ENCODE assay signal across 8 cellular contexts in the genomic region with DNA sequence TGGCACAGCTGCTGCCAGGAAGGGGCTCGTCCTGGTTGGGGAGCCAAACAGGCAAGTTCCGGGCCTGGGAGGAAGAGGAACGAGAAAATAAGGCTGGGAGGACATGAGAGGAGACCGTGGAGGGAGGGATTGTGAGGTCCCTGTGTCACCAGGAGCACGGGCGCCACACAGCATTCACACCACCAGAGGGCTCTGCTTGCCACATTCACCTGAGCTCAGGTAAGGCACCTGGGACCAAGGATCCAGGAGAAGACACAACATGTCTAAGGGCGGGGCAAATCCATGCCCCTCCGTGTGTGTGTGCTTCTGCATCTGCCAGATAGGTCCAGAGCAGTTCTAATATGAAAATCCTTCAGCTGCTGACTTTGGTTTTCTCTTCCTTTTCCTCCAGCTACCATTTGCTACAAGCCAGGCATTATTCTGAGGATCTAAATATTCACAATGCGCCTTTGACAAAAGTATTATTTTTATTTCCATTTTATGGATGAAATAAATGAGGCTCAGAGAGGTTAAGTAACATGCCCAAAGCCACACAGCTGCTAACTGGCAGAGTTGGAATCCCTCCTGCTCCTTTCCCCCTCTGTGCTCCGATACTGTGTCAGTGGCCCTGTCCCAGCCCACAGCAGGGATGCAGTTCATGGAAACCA. TPM values are rescaled to one million over a fixed set of nuclear protein-coding genes. Genes with fewer than 3 reads are reported as not detected.
DNase-seq lines count a peak whose midpoint lies in the region; TF ChIP-seq lines count a peak whose summit lies in the region.

No MANE protein-coding gene starts in this region.

- H3K27me3 ChIP-seq in Peyer's patch (no peaks in the 10 kb centered on the region), adrenal gland (no peaks in the 10 kb centered on the region), transverse colon (no peaks in the 10 kb centered on the region)

- H3K9me3 ChIP-seq in Peyer's patch (no peaks in the 10 kb centered on the region), adrenal gland (replicated peaks in 1 of 3) (no peaks in the 10 kb centered on the region), transverse colon (no peaks in the 10 kb centered on the region)

- H3K36me3 ChIP-seq in Peyer's patch (no peaks in the 10 kb centered on the region), adrenal gland (replicated peaks in 1 of 2) (no peaks in the 10 kb centered on the region), transverse colon (no peaks in the 10 kb centered on the region)

- H3K4me1 Mint-ChIP-seq in T-helper 2 cell treated with Interferon-gamma antibody and Interleukin-4, amounts not matched to agents 5 μg/mL and 100 μg/mL, for 36 hours (ENCODE audit: low read depth) = peaks cover 5% of the 10 kb centered on the region

- H3K27ac Mint-ChIP-seq in T-helper 2 cell treated with Interferon-gamma antibody and Interleukin-4, amounts not matched to agents 5 μg/mL and 100 μg/mL, for 36 hours = no peak overlapping the region

- H3K27me3 Mint-ChIP-seq in T-helper 2 cell treated with Interferon-gamma antibody and Interleukin-4, amounts not matched to agents 5 μg/mL and 100 μg/mL, for 36 hours (ENCODE audit: low read depth) = peaks cover 6% of the 10 kb centered on the region

- WGBS in adrenal gland, 4 donors = 43 to 58% (median 47%) methylated on average over 10 of the region's 10 CpGs
- WGBS in lower leg skin, 2 donors = 41 to 46% methylated on average over 10 of the region's 10 CpGs
- WGBS in transverse colon (ENCODE audit: low coverage in 1 of 2), 2 donors = 35 to 93% methylated on average over 2 to 10 of the region's 10 CpGs

- intact Hi-C loops in adrenal gland (cut with DNase I) (loop anchor here in 1 of 2 donors (5.0 to 10.0 kb wide), 2 partner anchors 33 to 201 kb away; no protein-coding TSS in a partner anchor), lower leg skin (cut with DNase I; ENCODE audit: low total_unique reads) (loop anchor here (5.0 kb wide), 1 partner anchor 93 kb away; no protein-coding TSS in a partner anchor), transverse colon (cut with DNase I; ENCODE audit: low total_unique reads) (no loop called here)

- TF ChIP-seq EP300 in transverse colon (IDR thresholded peaks at IDR 0.05; ENCODE audit: low read depth) = no peak

- no peak for TF ChIP-seq POLR2A in Peyer's patch (IDR thresholded peaks at IDR 0.05)
- no peak for TF ChIP-seq POLR2A in adrenal gland (IDR thresholded peaks at IDR 0.05)
- TF ChIP-seq POLR2A in lower leg skin (IDR thresholded peaks at IDR 0.05) = no peak
- TF ChIP-seq POLR2A in transverse colon (IDR thresholded peaks at IDR 0.05) = no peak

- no peaks in the 10 kb centered on the region for H3K36me3 Mint-ChIP-seq in T-helper 2 cell treated with Interferon-gamma antibody and Interleukin-4, amounts not matched to agents 5 μg/mL and 100 μg/mL, for 36 hours (ENCODE audit: low read depth)

- H3K4me3 Mint-ChIP-seq in T-helper 2 cell treated with Interferon-gamma antibody and Interleukin-4, amounts not matched to agents 5 μg/mL and 100 μg/mL, for 36 hours = no peak overlapping the region

- H3K4me3 ChIP-seq in Peyer's patch (no peak overlapping the region), adrenal gland (no peak overlapping the region), lower leg skin (ENCODE audit: low read depth, poor library complexity, severe bottlenecking) (no peak overlapping the region), transverse colon (no peak overlapping the region)

- no peaks in the 10 kb centered on the region for H3K9me3 Mint-ChIP-seq in T-helper 2 cell treated with Interferon-gamma antibody and Interleukin-4, amounts not matched to agents 5 μg/mL and 100 μg/mL, for 36 hours

- H3K27ac ChIP-seq in Peyer's patch = no peak overlapping the region
- H3K27ac ChIP-seq in adrenal gland = no peak overlapping the region
- H3K27ac ChIP-seq in transverse colon = no peak overlapping the region

- H3K4me1 ChIP-seq in Peyer's patch = peaks cover 0 to 26% (median 21%) of the 10 kb centered on the region in 4 donors
- peaks cover 0 to 13% of the 10 kb centered on the region in 2 donors for H3K4me1 ChIP-seq in adrenal gland (replicated peaks in 1 of 2)
- peaks cover 0 to 24% (median 12%) of the 10 kb centered on the region in 4 donors for H3K4me1 ChIP-seq in transverse colon

- TF ChIP-seq CTCF in Peyer's patch (IDR thresholded peaks at IDR 0.05) (peak; percentile 13 to 88 (median 78)), adrenal gland (IDR thresholded peaks at IDR 0.05) (peak; percentile 19 to 55 (median 44)), lower leg skin (IDR thresholded peaks at IDR 0.05) (no peak), transverse colon (IDR thresholded peaks at IDR 0.05) (peak; percentile 51 to 83 (median 62))

- in situ Hi-C loops in transverse colon (cut with MboI; ENCODE audit: low pct_ligation_motif_present in 1 of 4, low pct_unique_long_range_greater_than_20kb in 1 of 4, low sequenced_read_pairs in 3 of 4) = loop anchor here in 2 of 4 donors (25.0 kb wide), 2 partner anchors 93 to 218 kb away; partner anchors contain the start of gene TMEM106C (in 1 of the 2)

- DNase-seq in T-helper 2 cell (peak in 4 of 5 experiments; percentile 27 to 50 (median 42)), Peyer's patch (peak; percentile 70 to 93 (median 78)), adrenal gland (peak in 3 of 7 donors; percentile 30 to 54 (median 41)), lower leg skin (ENCODE audit: low spot score in 2 of 2) (peak; percentile 49 to 89), transverse colon (peak; percentile 83), GM19238 (ENCODE audit: insufficient read length, low spot score) (no peak), mesenteric fat pad (ENCODE audit: low spot score) (no peak)
- DNase-seq in T-helper 2 cell treated with Interferon-gamma antibody and Interleukin-4, amounts not matched to agents 5 μg/mL and 100 μg/mL, for 36 hours (ENCODE audit: low spot score) = no peak

RNA-seq across cellular contexts. Expression of gene RAPGEF3, which starts 14.6 kb away (rescaled TPM):
- total RNA-seq in Peyer's patch (10 to 100 TPM in 3 of 4 donors, 1 to 10 TPM in 1; 4.9 to 33.0 (median 16.9) TPM), adrenal gland (10 to 100 TPM in 3 of 8 donors, 1 to 10 TPM in 5; 2.4 to 14.6 (median 9.3) TPM), lower leg skin (10 to 100 TPM; 13.4 to 27.8 (median 18.9) TPM), transverse colon (10 to 100 TPM in 2 of 4 donors, 1 to 10 TPM in 2; 8.1 to 51.7 (median 24.6) TPM), mesenteric fat pad (79.4 TPM)
- polyA plus RNA-seq in adrenal gland = 10 to 100 TPM in 2 of 3 donors, 1 to 10 TPM in 1; 1.4 to 69.4 (median 43.8) TPM

RNA-seq across cellular contexts. Expression of gene ENDOU, which starts 18.8 kb away (rescaled TPM):
- total RNA-seq in Peyer's patch (not detected), adrenal gland (1 to 10 TPM in 3 of 8 donors, under 1 TPM in 2, not detected in 3; 0.18 to 2.6 (median 1.1) TPM), lower leg skin (10 to 100 TPM in 3 of 4 donors, 1 to 10 TPM in 1; 6.4 to 30.5 (median 17.8) TPM), transverse colon (under 1 TPM in 1 of 4 donors, not detected in 3; 0.32 TPM), mesenteric fat pad (1.4 TPM)
- polyA plus RNA-seq in adrenal gland = under 1 TPM; 0.11 to 0.51 (median 0.16) TPM

RNA-seq across cellular contexts. Expression of gene SLC48A1, which starts 28.9 kb away (rescaled TPM):
- 10 to 100 TPM; 14.9 to 21.5 (median 15.9) TPM for total RNA-seq in Peyer's patch
- total RNA-seq in adrenal gland = 10 to 100 TPM; 52.5 to 91.9 (median 73.6) TPM
- polyA plus RNA-seq in adrenal gland = 10 to 100 TPM; 36.3 to 51.0 (median 44.8) TPM
- 10 to 100 TPM; 28.2 to 51.7 (median 48.6) TPM for total RNA-seq in lower leg skin
- total RNA-seq in transverse colon = 10 to 100 TPM; 19.9 to 76.7 (median 23.1) TPM
- 40.3 TPM for total RNA-seq in mesenteric fat pad

RNA-seq across cellular contexts. Expression of gene RPAP3, which starts 38.3 kb away (rescaled TPM):
- 10 to 100 TPM in 3 of 4 donors, 1 to 10 TPM in 1; 5.4 to 33.8 (median 13.3) TPM for total RNA-seq in Peyer's patch
- 10 to 100 TPM in 7 of 8 donors, 1 to 10 TPM in 1; 9.1 to 26.5 (median 16.7) TPM for total RNA-seq in adrenal gland
- polyA plus RNA-seq in adrenal gland = 10 to 100 TPM in 1 of 3 donors, 1 to 10 TPM in 2; 7.3 to 56.1 (median 7.3) TPM
- total RNA-seq in lower leg skin = 10 to 100 TPM in 1 of 4 donors, 1 to 10 TPM in 3; 6.8 to 13.0 (median 7.9) TPM
- total RNA-seq in transverse colon = 10 to 100 TPM in 1 of 4 donors, 1 to 10 TPM in 3; 8.1 to 16.0 (median 9.3) TPM
- 17.6 TPM for total RNA-seq in mesenteric fat pad

Comparison
In these comparisons a context has a peak if more than half of its experiments do, and no peak if none do; other contexts are left out.
1. DNase-seq: peak in T-helper 2 cell (4 of 5), Peyer's patch (3 of 3), lower leg skin (2 of 2) and transverse colon (single experiment); none in T-helper 2 cell treated with Interferon-gamma antibody and Interleukin-4, amounts not matched to agents 5 μg/mL and 100 μg/mL, for 36 hours (single experiment), GM19238 (single experiment) and mesenteric fat pad (single experiment).
2. CTCF ChIP-seq: peak in Peyer's patch (6 of 6), adrenal gland (6 of 6) and transverse colon (5 of 5); none in lower leg skin (0 of 3).